ENCODE assay signal across 17 cellular contexts in genomic region chr13:41299316-41300094, GRCh38.
"Had no signal": no experiment of that assay in that cellular context is flagged by ENCODE, and none has a peak within 500 bp of the region (broad histone marks: within the 10 kb centered on the region; RNA-seq: fewer than 3 reads in every experiment).

No MANE protein-coding gene starts in this region.

- H3K4me1 ChIP-seq: adrenal gland, colonic mucosa, tibial nerve had no signal

- H3K4me3 ChIP-seq: adrenal gland, colonic mucosa, hepatocyte, lung, mucosa of descending colon, tibial nerve had no signal

- H2AFZ ChIP-seq: hepatocyte had no signal

- H3K27ac ChIP-seq: adrenal gland, colonic mucosa, hepatocyte, neutrophil, tibial nerve had no signal

- H3K36me3 ChIP-seq: adrenal gland, colonic mucosa, neutrophil, tibial nerve had no signal

- H3K4me2 ChIP-seq: hepatocyte had no signal

- H3K9me3 ChIP-seq: adrenal gland, colonic mucosa, mucosa of descending colon, neutrophil, tibial nerve had no signal

- ATAC-seq: activated T-helper 17 cell treated with anti-CD3 and anti-CD28 coated beads, Interleukin-2, amount 50 U/mL, for 72 hours; mucosa of descending colon; naive thymus-derived CD8-positive, alpha-beta T cell; stimulated activated effector memory CD8-positive, alpha-beta T cell treated with anti-CD3 and anti-CD28 coated beads, Interleukin-12 subunit alpha, Interleukin-12 subunit beta, amount 100 ng/mL, for 72 hours had no signal

- H3K27me3 ChIP-seq: adrenal gland, colonic mucosa, hepatocyte, neutrophil, tibial nerve had no signal

- H3K79me2 ChIP-seq: hepatocyte had no signal

- DNase-seq: activated CD4-positive, alpha-beta T cell treated with anti-CD3 and anti-CD28 coated beads, Interleukin-2, amount 10 ng/mL, durations not matched to agents 7 days and 5 days; activated CD4-positive, CD25-positive, alpha-beta regulatory T cell; activated CD8-positive, alpha-beta memory T cell treated with anti-CD3 and anti-CD28 coated beads for 24 hours; activated naive CD4-positive, alpha-beta T cell treated with anti-CD3 and anti-CD28 coated beads, Interleukin-2, amount 50 U/mL, for 16 hours; adrenal gland; caudate nucleus; colonic mucosa; mucosa of descending colon; naive thymus-derived CD8-positive, alpha-beta T cell; posterior cingulate gyrus; small intestine had no signal
